ENCODE assay signal across 22 cellular contexts in the genomic region with DNA sequence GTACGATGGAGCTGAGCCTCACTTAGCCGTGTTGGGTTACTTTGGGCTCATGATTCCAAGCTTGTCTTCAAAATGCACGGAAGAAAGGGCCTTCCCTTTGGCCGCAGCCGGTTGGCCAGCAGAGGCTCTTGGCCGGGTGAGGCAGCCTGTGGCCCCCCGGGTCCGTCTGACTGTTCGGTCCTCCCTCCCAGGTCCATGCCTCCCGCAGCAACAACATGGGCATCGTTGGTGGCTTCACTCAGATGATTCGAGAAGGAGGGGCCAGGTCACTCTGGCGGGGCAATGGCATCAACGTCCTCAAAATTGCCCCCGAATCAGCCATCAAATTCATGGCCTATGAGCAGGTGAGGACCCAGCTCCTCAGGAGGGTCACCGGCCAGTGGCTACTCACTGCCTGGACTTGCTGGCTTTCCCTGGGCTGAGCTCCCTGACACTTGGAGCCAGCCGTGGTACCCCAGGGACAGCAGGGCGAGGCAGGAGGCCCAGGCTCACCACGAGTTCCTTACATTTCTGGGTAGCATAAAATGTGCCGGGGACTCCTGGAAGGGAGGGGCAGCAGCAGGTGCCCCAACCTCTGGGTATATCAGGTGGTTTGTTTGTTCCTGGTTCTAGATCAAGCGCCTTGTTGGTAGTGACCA. TPM values are rescaled to one million over a fixed set of nuclear protein-coding genes. Genes with fewer than 3 reads are reported as not detected.
"Had no signal": no experiment of that assay in that cellular context is flagged by ENCODE, and none has a peak within 500 bp of the region (broad histone marks: within the 10 kb centered on the region; RNA-seq: fewer than 3 reads in every experiment).

No MANE protein-coding gene starts in this region.

- H3K27ac Mint-ChIP-seq: activated CD4-positive, alpha-beta memory T cell treated with anti-CD3 and anti-CD28 coated beads for 36 hours; activated CD4-positive, alpha-beta T cell treated with anti-CD3 and anti-CD28 coated beads for 36 hours had no signal

- H3K4me3 Mint-ChIP-seq: activated CD4-positive, alpha-beta memory T cell treated with anti-CD3 and anti-CD28 coated beads for 36 hours; activated CD4-positive, alpha-beta T cell treated with anti-CD3 and anti-CD28 coated beads for 36 hours; activated naive CD8-positive, alpha-beta T cell; effector memory CD8-positive, alpha-beta T cell; stimulated activated naive CD8-positive, alpha-beta T cell treated with anti-CD3 and anti-CD28 coated beads, Interleukin-15, Interleukin-2, amounts not matched to agents 100 ng/mL and 50 ng/mL, for 24 hours had no signal

- H3K4me3 ChIP-seq: heart left ventricle, smooth muscle cell had no signal

- H3K9me3 Mint-ChIP-seq: activated CD4-positive, alpha-beta memory T cell treated with anti-CD3 and anti-CD28 coated beads for 36 hours; effector memory CD8-positive, alpha-beta T cell; naive thymus-derived CD8-positive, alpha-beta T cell; stimulated activated naive CD8-positive, alpha-beta T cell treated with anti-CD3 and anti-CD28 coated beads, Interleukin-15, Interleukin-2, amounts not matched to agents 100 ng/mL and 50 ng/mL, for 24 hours had no signal

- H3K27me3 Mint-ChIP-seq: activated CD4-positive, alpha-beta memory T cell treated with anti-CD3 and anti-CD28 coated beads for 36 hours; activated CD4-positive, alpha-beta T cell treated with anti-CD3 and anti-CD28 coated beads for 36 hours; activated naive CD8-positive, alpha-beta T cell; effector memory CD8-positive, alpha-beta T cell; naive thymus-derived CD8-positive, alpha-beta T cell; progenitor cell of endocrine pancreas; stimulated activated naive CD8-positive, alpha-beta T cell treated with anti-CD3 and anti-CD28 coated beads, Interleukin-15, Interleukin-2, amounts not matched to agents 100 ng/mL and 50 ng/mL, for 24 hours had no signal

- H3K27me3 ChIP-seq: heart left ventricle had no signal

- H3K27ac ChIP-seq: epithelial cell of prostate, heart left ventricle had no signal

- H3K4me2 ChIP-seq: SK-N-SH, smooth muscle cell had no signal

- ATAC-seq: activated CD4-positive, alpha-beta T cell treated with anti-CD3 and anti-CD28 coated beads for 36 hours; effector memory CD8-positive, alpha-beta T cell; heart left ventricle; left colon; right cardiac atrium had no signal

- DNase-seq: activated CD4-positive, alpha-beta memory T cell treated with anti-CD3 and anti-CD28 coated beads for 36 hours; activated CD4-positive, alpha-beta T cell treated with anti-CD3 and anti-CD28 coated beads for 36 hours; activated gamma-delta T cell treated with Interleukin-2 at 50 U/mL for 16 hours; activated T-cell treated with anti-CD3 and anti-CD28 coated beads, Interleukin-2, amount 50 U/mL, for 48 hours; amniotic stem cell; central memory CD4-positive, alpha-beta T cell; effector memory CD8-positive, alpha-beta T cell; foreskin melanocyte; left colon; mammary epithelial cell; nucleus accumbens; SK-N-SH; T-helper 1 cell had no signal

- H3K9me3 ChIP-seq: heart left ventricle, SK-N-SH had no signal

- H3K9ac ChIP-seq: SK-N-SH had no signal

RNA-seq across cellular contexts. Expression of a gene that starts 43.6 kb away (rescaled TPM):
- total RNA-seq: activated CD4-positive, alpha-beta memory T cell treated with anti-CD3 and anti-CD28 coated beads for 36 hours; activated CD4-positive, alpha-beta T cell treated with anti-CD3 and anti-CD28 coated beads for 36 hours; fibroblast of lung; naive thymus-derived CD8-positive, alpha-beta T cell; progenitor cell of endocrine pancreas; right cardiac atrium; smooth muscle cell had no signal
- polyA plus RNA-seq: fibroblast of lung; naive thymus-derived CD8-positive, alpha-beta T cell; SK-N-SH; smooth muscle cell had no signal
